In genomic region chr6:52305385-52305784, GRCh38 we compare ENCODE assay signal across 8 cellular contexts. TPM values are rescaled to one million over a fixed set of nuclear protein-coding genes. Genes with fewer than 3 reads are reported as not detected.
DNase-seq lines count a peak whose midpoint lies in the region; ATAC-seq and TF ChIP-seq lines count a peak whose summit lies in the region.

No MANE protein-coding gene starts in this region.

- no peaks in the 10 kb centered on the region for H4K20me1 ChIP-seq in PC-3 (ENCODE audit: low read length)

- DNase-seq in GM12865 (ENCODE audit: low read depth) (no peak), dorsolateral prefrontal cortex (no peak), PC-3 (no peak), DMS 273 (lab: John Stamatoyannopoulos, UW; ENCODE audit: unreplicated experiment) (no peak)

- no TSS peak for BruUV-seq in PC-3 (replicated peaks; lab: Mats Ljungman, UMichigan)

- no peaks in the 10 kb centered on the region for H3K79me2 ChIP-seq in PC-3 (ENCODE audit: low read length)

- H3K9ac ChIP-seq in PC-3 (ENCODE audit: low read length) = no peak overlapping the region

- no peaks in the 10 kb centered on the region for H3K9me3 ChIP-seq in PC-3 (ENCODE audit: low read length)

- TF ChIP-seq CTCF in GM12865 (IDR thresholded peaks at IDR 0.05; ENCODE audit: insufficient read depth, low read depth, low read length, missing control alignments) (no peak), dorsolateral prefrontal cortex (IDR thresholded peaks at IDR 0.05 in 54 of 56, conservative IDR thresholded peaks at IDR 0.05 in 2 of 56; ENCODE audit: low read depth in 1 of 56, partially characterized antibody in 56 of 56) (no peak), PC-3 (conservative IDR thresholded peaks at IDR 0.05; ENCODE audit: low read depth, low read length) (no peak)

- H3K27ac ChIP-seq in dorsolateral prefrontal cortex (peak overlapping the region in 51 of 59 donors; percentile 3 to 84 (median 56)), skin epidermis (peak overlapping the region in 19 of 21 experiments; percentile 27 to 88 (median 55)), PC-3 (ENCODE audit: low read length) (no peak overlapping the region)

- H3K27me3 ChIP-seq in dorsolateral prefrontal cortex = no peaks in the 10 kb centered on the region
- H3K27me3 ChIP-seq in PC-3 (ENCODE audit: low read length) = no peaks in the 10 kb centered on the region

- CTCF ChIA-PET in PC-3 (lab: Charles Lee) = no interaction called here

- H3K4me2 ChIP-seq in PC-3 (ENCODE audit: low read length) = no peak overlapping the region

- H3K4me3 ChIP-seq in GM12865 (ENCODE audit: low read depth, low read length) (peak overlapping the region; percentile 24; the same call in 1 of the 2 replicates), dorsolateral prefrontal cortex (peak overlapping the region in 1 of 59 donors; percentile 6), skin epidermis (no peak overlapping the region), PC-3 (ENCODE audit: low read length) (no peak overlapping the region)

- ATAC-seq in HG03439 (IDR thresholded peaks at IDR 0.05; ENCODE audit: unreplicated experiment) (peak; percentile 17), HG02763 (IDR thresholded peaks at IDR 0.05; ENCODE audit: unreplicated experiment) (no peak), HG03469 (IDR thresholded peaks at IDR 0.05; ENCODE audit: unreplicated experiment) (no peak), PC-3 (no peak)

- H3K36me3 ChIP-seq in PC-3 (ENCODE audit: low read depth, low read length) = no peaks in the 10 kb centered on the region

- no peaks in the 10 kb centered on the region for H3K4me1 ChIP-seq in PC-3 (ENCODE audit: insufficient read depth, low read length)

- no peak overlapping the region for H2AFZ ChIP-seq in PC-3 (ENCODE audit: low read length)

- POLR2A ChIA-PET in PC-3 (lab: Charles Lee; ENCODE audit: unreplicated experiment) = interaction anchor here (0.6 kb wide), 2 partner anchors 110 to 149 kb away, joined by 3 to 4 read pairs; no protein-coding TSS in a partner anchor

- H3K9me2 ChIP-seq in PC-3 (replicated peaks; ENCODE audit: low read length) = no peaks in the 10 kb centered on the region

- H3F3A ChIP-seq in PC-3 (ENCODE audit: low read length, unreplicated experiment) = no peaks in the 10 kb centered on the region

- intact Hi-C loops in dorsolateral prefrontal cortex (cut with DNase I) (no loop called here), PC-3 (cut with micrococcal nuclease) (no loop called here)

RNA-seq across cellular contexts. Expression of gene MCM3, which starts 20.8 kb away (rescaled TPM):
- total RNA-seq in dorsolateral prefrontal cortex = 10 to 100 TPM; 10.8 to 22.0 (median 16.5) TPM
- 201 and 203 TPM in 2 replicates for total RNA-seq in PC-3 (2014; rRNA removed)

RNA-seq across cellular contexts. Expression of gene PAQR8, which starts 56.6 kb away (rescaled TPM):
- total RNA-seq in dorsolateral prefrontal cortex (100 to 1,000 TPM in 46 of 120 experiments, 10 to 100 TPM in 74; 40.1 to 180 (median 87.5) TPM), PC-3 (2014; rRNA removed) (0.44 and 0.46 TPM in 2 replicates)

Comparison
In these comparisons a context has a peak if more than half of its experiments do, and no peak if none do; other contexts are left out.
1. RNA of gene PAQR8, which starts 56.6 kb away (total RNA-seq): 40.1 to 180 TPM in dorsolateral prefrontal cortex; 0.44 to 0.46 TPM in PC-3; every median in the first group is over 10 times any median in the second.